Comparison of ENCODE assay signal across 8 cellular contexts in the genomic region with DNA sequence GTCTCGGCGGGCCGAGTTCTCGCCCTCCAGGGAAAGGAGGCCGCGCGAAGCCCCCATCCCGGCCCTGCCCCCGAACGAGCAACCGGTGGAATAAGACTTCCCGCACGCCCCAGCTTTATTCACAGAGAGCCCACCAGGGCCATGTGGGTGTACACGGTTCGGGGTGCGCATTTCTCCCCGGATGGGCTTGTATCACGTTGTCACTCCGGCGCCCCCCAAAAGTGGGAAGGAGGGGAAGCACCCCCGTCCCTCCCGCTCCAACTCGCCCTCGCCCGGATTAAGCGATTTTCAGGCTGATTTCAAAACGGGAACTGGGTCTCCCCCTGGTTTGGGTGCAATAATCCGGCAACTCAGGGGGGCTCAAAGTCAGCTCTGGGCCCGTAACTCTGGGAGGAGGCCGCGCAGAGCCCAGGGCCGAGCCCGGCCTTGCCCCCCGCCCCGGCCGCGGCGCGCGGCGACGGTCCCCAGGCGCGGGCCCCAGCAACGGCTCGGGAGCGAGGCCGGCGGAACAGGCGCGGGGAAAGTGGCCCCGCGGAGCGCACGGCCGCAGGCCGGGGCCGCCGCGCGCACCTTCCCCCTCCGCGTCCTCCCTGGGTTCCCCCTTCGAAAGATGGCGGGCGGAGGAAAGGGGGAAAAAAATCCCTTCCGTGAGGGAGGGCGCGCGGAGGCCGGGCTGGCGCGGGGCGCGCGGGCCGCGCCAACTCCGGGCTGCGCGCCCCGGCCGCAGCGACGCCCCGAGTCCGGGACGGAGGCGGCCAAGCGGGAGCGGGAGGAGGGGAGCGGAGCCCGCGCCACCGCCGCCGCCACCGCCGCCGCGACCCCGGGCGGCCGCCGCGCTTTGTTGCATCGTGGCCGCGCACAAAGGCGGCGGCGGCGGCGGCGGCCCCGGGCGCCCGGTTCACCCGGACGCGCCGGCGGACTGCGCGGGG. TPM values are rescaled to one million over a fixed set of nuclear protein-coding genes. Genes with fewer than 3 reads are reported as not detected.
DNase-seq lines count a peak whose midpoint lies in the region; ATAC-seq and TF ChIP-seq lines count a peak whose summit lies in the region.

No MANE protein-coding gene starts in this region.

- no peak for TF ChIP-seq CTCF in OCI-LY7 (conservative IDR thresholded peaks at IDR 0.05; ENCODE audit: low read length)

- H3K36me3 Mint-ChIP-seq in activated naive CD4-positive, alpha-beta T cell treated with anti-CD3 and anti-CD28 coated beads, Interleukin-2, amount 50 U/mL, for 72 hours = no peaks in the 10 kb centered on the region

- H3K27ac ChIP-seq in OCI-LY7 (ENCODE audit: low read depth, low read length, poor library complexity, severe bottlenecking) (no peak overlapping the region), right cardiac atrium (ENCODE audit: low read length) (peak overlapping the region; percentile 76)

- ATAC-seq in HG02623 (IDR thresholded peaks at IDR 0.05; ENCODE audit: unreplicated experiment) (peak; percentile 7), right cardiac atrium (no peak), sciatic nerve (no peak)
- ATAC-seq in activated naive CD4-positive, alpha-beta T cell treated with anti-CD3 and anti-CD28 coated beads, Interleukin-2, amount 50 U/mL, for 72 hours = peak; percentile 3 to 4

- intact Hi-C loops in OCI-LY7 (cut with micrococcal nuclease; ENCODE audit: unreplicated experiment) (loop anchor here (5.0 kb wide), 1 partner anchor 40 kb away; the partner anchor contains the start of gene BRD3OS), right cardiac atrium (cut with DNase I) (no loop called here), sciatic nerve (cut with DNase I) (loop anchor here (10.0 kb wide), 1 partner anchor 88 kb away; no protein-coding TSS in a partner anchor)

- CTCF ChIA-PET in OCI-LY7 (lab: Charles Lee; ENCODE audit: unreplicated experiment) = no interaction called here

- no peaks in the 10 kb centered on the region for H3K36me3 ChIP-seq in OCI-LY7 (ENCODE audit: insufficient read depth, low read length)

- H3K27me3 ChIP-seq in right cardiac atrium (ENCODE audit: control insufficient read depth, insufficient read depth) = no peaks in the 10 kb centered on the region

- no peaks in the 10 kb centered on the region for H3K79me2 ChIP-seq in OCI-LY7 (ENCODE audit: insufficient read depth, low read depth, low read length)

- H3K9me3 ChIP-seq in OCI-LY7 (ENCODE audit: low read length) (no peaks in the 10 kb centered on the region), right cardiac atrium (ENCODE audit: control insufficient read depth, low read length) (no peaks in the 10 kb centered on the region)

- H3K4me2 ChIP-seq in OCI-LY7 (ENCODE audit: low read length) = peak overlapping the region; percentile 94

- H4K20me1 ChIP-seq in OCI-LY7 (ENCODE audit: insufficient read depth, low read length) = peaks cover 8% of the 10 kb centered on the region

- WGBS in right cardiac atrium = under 1% methylated on average over 122 of the region's 125 CpGs

- H3K9me3 Mint-ChIP-seq in activated naive CD4-positive, alpha-beta T cell treated with anti-CD3 and anti-CD28 coated beads, Interleukin-2, amount 50 U/mL, for 72 hours = no peaks in the 10 kb centered on the region

- POLR2A ChIA-PET in OCI-LY7 (lab: Charles Lee) = no interaction called here

- H3K4me3 ChIP-seq in OCI-LY7 (ENCODE audit: low read depth, low read length, poor library complexity, severe bottlenecking) (peak overlapping the region; percentile 71), right cardiac atrium (ENCODE audit: low read length) (peak overlapping the region; percentile 99)

- peak; percentile 28 for DNase-seq in NCI-H146 (lab: John Stamatoyannopoulos, UW)
- no peak for DNase-seq in NCI-H146 treated with DMSO at 0.1 percent for 48 hours (lab: John Stamatoyannopoulos, UW; ENCODE audit: unreplicated experiment)
- DNase-seq in OCI-LY7 (ENCODE audit: low spot score) = peak; percentile 47
- peak; percentile 32 to 57 for DNase-seq in activated naive CD4-positive, alpha-beta T cell treated with anti-CD3 and anti-CD28 coated beads, Interleukin-2, amount 50 U/mL, for 72 hours (ENCODE audit: low spot score in 2 of 2)
- peak in 2 of 3 donors; percentile 65 to 74 for DNase-seq in right cardiac atrium
- DNase-seq in sciatic nerve (ENCODE audit: low spot score) = peak; percentile 69
- no peak for DNase-seq in NCI-H2196 (lab: John Stamatoyannopoulos, UW; ENCODE audit: unreplicated experiment)

- H3K4me1 ChIP-seq in OCI-LY7 (ENCODE audit: insufficient read depth, low read length, poor library complexity, severe bottlenecking) = peaks cover 21% of the 10 kb centered on the region
- no peaks in the 10 kb centered on the region for H3K4me1 ChIP-seq in right cardiac atrium (ENCODE audit: control insufficient read depth, insufficient read depth, low read length)

- no TSS peak for BruUV-seq in OCI-LY7 (replicated peaks; lab: Mats Ljungman, UMichigan)

- no peaks in the 10 kb centered on the region for H3K9me2 ChIP-seq in OCI-LY7 (ENCODE audit: insufficient read depth, low read length)

- peak overlapping the region; percentile 90 to 92 for H3K27ac Mint-ChIP-seq in activated naive CD4-positive, alpha-beta T cell treated with anti-CD3 and anti-CD28 coated beads, Interleukin-2, amount 50 U/mL, for 72 hours

- H2AFZ ChIP-seq in OCI-LY7 (ENCODE audit: low read length) = no peak overlapping the region

RNA-seq across cellular contexts. Expression of gene BRD3, which starts 0.6 kb away (rescaled TPM):
- total RNA-seq in OCI-LY7 (2014; rRNA removed; shearing (Covaris generic)) = 3.1 and 3.5 TPM in 2 replicates
- total RNA-seq in OCI-LY7 (2022) = 16.3 and 16.6 TPM in 2 replicates
- 10 to 100 TPM; 24.6 to 29.5 TPM for total RNA-seq in activated naive CD4-positive, alpha-beta T cell treated with anti-CD3 and anti-CD28 coated beads, Interleukin-2, amount 50 U/mL, for 72 hours
- 10 to 100 TPM; 27.4 to 37.3 (median 31.5) TPM for total RNA-seq in right cardiac atrium
- polyA plus RNA-seq in right cardiac atrium = 13.0 TPM
- 54.4 TPM for total RNA-seq in sciatic nerve

RNA-seq across cellular contexts. Expression of gene BRD3OS, which starts 41.9 kb away (rescaled TPM):
- 12.4 and 21.6 TPM in 2 replicates for total RNA-seq in OCI-LY7 (2014; rRNA removed; shearing (Covaris generic))
- 13.7 and 16.4 TPM in 2 replicates for total RNA-seq in OCI-LY7 (2022)
- 10 to 100 TPM in 1 of 2 donors, 1 to 10 TPM in 1; 3.7 to 19.8 TPM for total RNA-seq in activated naive CD4-positive, alpha-beta T cell treated with anti-CD3 and anti-CD28 coated beads, Interleukin-2, amount 50 U/mL, for 72 hours
- total RNA-seq in right cardiac atrium = 10 to 100 TPM in 3 of 4 donors, 1 to 10 TPM in 1; 9.2 to 12.1 (median 11.2) TPM
- 4.7 TPM for polyA plus RNA-seq in right cardiac atrium
- 16.4 TPM for total RNA-seq in sciatic nerve

Comparison
In these comparisons a context has a peak if more than half of its experiments do, and no peak if none do; other contexts are left out.
1. DNase-seq: peak in NCI-H146 (single experiment), OCI-LY7 (single experiment), activated naive CD4-positive, alpha-beta T cell treated with anti-CD3 and anti-CD28 coated beads, Interleukin-2, amount 50 U/mL, for 72 hours (2 of 2), right cardiac atrium (2 of 3) and sciatic nerve (single experiment); none in NCI-H146 treated with DMSO at 0.1 percent for 48 hours (single experiment) and NCI-H2196 (single experiment).
2. ATAC-seq: peak in HG02623 (single experiment) and activated naive CD4-positive, alpha-beta T cell treated with anti-CD3 and anti-CD28 coated beads, Interleukin-2, amount 50 U/mL, for 72 hours (2 of 2); none in right cardiac atrium (0 of 2) and sciatic nerve (single experiment).
3. intact Hi-C loops: an anchor here in OCI-LY7 (5.0 kb wide) and sciatic nerve (10.0 kb wide); none called in right cardiac atrium.